5 cellular contexts compared by ENCODE assay signal in the genomic region with DNA sequence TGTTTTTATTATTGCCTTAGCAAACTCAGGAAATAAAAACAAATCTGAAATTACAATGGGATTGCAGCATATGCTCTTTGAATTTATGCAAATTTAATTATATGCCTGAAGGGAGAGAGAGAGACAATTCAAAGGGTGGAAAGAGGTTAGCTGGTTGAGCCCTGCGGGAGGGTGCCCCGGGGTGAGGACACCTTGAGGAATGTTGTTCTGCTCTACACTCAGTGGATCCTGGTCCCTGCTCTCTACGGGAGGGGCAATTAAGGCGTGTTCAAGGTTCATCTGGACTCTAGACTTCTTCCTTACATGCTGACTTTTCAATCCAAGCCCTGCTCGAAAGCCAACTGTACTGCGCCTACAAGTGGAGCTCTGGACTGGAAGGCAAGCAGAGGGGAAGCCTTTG. TPM values are rescaled to one million over a fixed set of nuclear protein-coding genes. Genes with fewer than 3 reads are reported as not detected.
"Had no signal": no experiment of that assay in that cellular context is flagged by ENCODE, and none has a peak within 500 bp of the region (broad histone marks: within the 10 kb centered on the region; RNA-seq: fewer than 3 reads in every experiment).

No MANE protein-coding gene starts in this region.

RNA-seq across cellular contexts. Expression of gene JDP2, which starts 46.3 kb away (rescaled TPM):
- polyA plus RNA-seq: naive thymus-derived CD4-positive, alpha-beta T cell had no signal

RNA-seq across cellular contexts. Expression of gene BATF, which starts 48.1 kb away (rescaled TPM):
- total RNA-seq: cerebellum, fibroblast of villous mesenchyme, osteocyte had no signal
- polyA plus RNA-seq: neural cell had no signal
